Comparison of ENCODE assay signal across 2 cellular contexts in genomic region chr2:130187268-130187667, GRCh38.
TF ChIP-seq lines count a peak whose summit lies in the region.

No MANE protein-coding gene starts in this region.

TF ChIP-seq in HEK293, 187 proteins besides CTCF, POLR2A, EP300 and RAD21:
- TF ChIP-seq INSM2 (tag by site-specific recombination; IDR thresholded peaks at IDR 0.05) (no peak), PRDM10 (tag by site-specific recombination; IDR thresholded peaks at IDR 0.05) (peak; percentile 28; the same call in 1 of the 2 replicates)
TF ChIP-seq in HEK293: peak in this region for 1.

TF ChIP-seq in GM12878, 131 proteins besides CTCF, POLR2A, EP300 and RAD21:
- TF ChIP-seq NFIC (IDR thresholded peaks at IDR 0.05; ENCODE audit: low read depth, low read length), result no peak
- no peak for TF ChIP-seq CREM (IDR thresholded peaks at IDR 0.05; ENCODE audit: low read depth)
- no peak for TF ChIP-seq ZBTB40 (IDR thresholded peaks at IDR 0.05; ENCODE audit: borderline replicate concordance)
- no peak for TF ChIP-seq PML (IDR thresholded peaks at IDR 0.05; ENCODE audit: low read length)
- TF ChIP-seq ESRRA (IDR thresholded peaks at IDR 0.05; ENCODE audit: low read length), result no peak
- TF ChIP-seq STAT3 (IDR thresholded peaks at IDR 0.05; ENCODE audit: low read depth, low read length), result no peak
- no peak for TF ChIP-seq GATAD2B (conservative IDR thresholded peaks at IDR 0.05; ENCODE audit: low read depth)
- TF ChIP-seq SMC3 (IDR thresholded peaks at IDR 0.05; ENCODE audit: borderline replicate concordance, low read length), result no peak
- no peak for TF ChIP-seq HDAC2 (IDR thresholded peaks at IDR 0.05)
- TF ChIP-seq TCF3 (IDR thresholded peaks at IDR 0.05; ENCODE audit: borderline replicate concordance, insufficient read depth, low read depth, low read length), result no peak
- no peak for TF ChIP-seq POU2F2 (IDR thresholded peaks at IDR 0.05; ENCODE audit: borderline replicate concordance, low read depth, low read length)
- no peak for TF ChIP-seq MAX (IDR thresholded peaks at IDR 0.05; ENCODE audit: low read depth, low read length)
- no peak for TF ChIP-seq ASH2L (IDR thresholded peaks at IDR 0.05; ENCODE audit: borderline replicate concordance, low read depth)
- TF ChIP-seq NR2C1 (IDR thresholded peaks at IDR 0.05), result no peak
TF ChIP-seq in GM12878: peak in this region for 0.
